In genomic region chr3:146523536-146523935, GRCh38 we compare ENCODE assay signal across 2 cellular contexts.
TF ChIP-seq lines count a peak whose summit lies in the region.

No MANE protein-coding gene starts in this region.

TF ChIP-seq in K562, 482 proteins besides CTCF, POLR2A, EP300 and RAD21:
- TF ChIP-seq C11orf30 (IDR thresholded peaks at IDR 0.05; ENCODE audit: low read depth) (0 out of 2 replicates have a peak, but pooled peaks have one; percentile 5), BCL6 (CRISPR knock-in tag; IDR thresholded peaks at IDR 0.05) (no peak), MYBL2 (IDR thresholded peaks at IDR 0.05; ENCODE audit: low read depth) (no peak), MYBL2 (CRISPR knock-in tag; IDR thresholded peaks at IDR 0.05; ENCODE audit: borderline replicate concordance) (no peak), NUFIP1 (IDR thresholded peaks at IDR 0.05; ENCODE audit: partially characterized antibody) (no peak), BRD9 (IDR thresholded peaks at IDR 0.05; ENCODE audit: low read depth, partially characterized antibody) (no peak), SRF (CRISPR knock-in tag; IDR thresholded peaks at IDR 0.05) (no peak), ESRRA (IDR thresholded peaks at IDR 0.05; ENCODE audit: borderline replicate concordance, low read depth) (no peak)

TF ChIP-seq in HepG2, 621 proteins besides CTCF, POLR2A, EP300 and RAD21:
- TF ChIP-seq HNF4A (CRISPR knock-in tag; IDR thresholded peaks at IDR 0.05) (peak; percentile 11; the same call in 1 of the 2 replicates), MAFF (IDR thresholded peaks at IDR 0.05; ENCODE audit: low read depth, low read length) (peak; percentile 28; the same call in 1 of the 2 replicates), MZF1 (CRISPR knock-in tag; IDR thresholded peaks at IDR 0.05; ENCODE audit: borderline replicate concordance) (no peak), MAFK (conservative IDR thresholded peaks at IDR 0.05 in 1 of 2, IDR thresholded peaks at IDR 0.05 in 1 of 2; ENCODE audit: low read length in 2 of 2) (peak in 1 of 2 experiments; percentile 40; a peak in 2 of 4 replicates)
